In the genomic region with DNA sequence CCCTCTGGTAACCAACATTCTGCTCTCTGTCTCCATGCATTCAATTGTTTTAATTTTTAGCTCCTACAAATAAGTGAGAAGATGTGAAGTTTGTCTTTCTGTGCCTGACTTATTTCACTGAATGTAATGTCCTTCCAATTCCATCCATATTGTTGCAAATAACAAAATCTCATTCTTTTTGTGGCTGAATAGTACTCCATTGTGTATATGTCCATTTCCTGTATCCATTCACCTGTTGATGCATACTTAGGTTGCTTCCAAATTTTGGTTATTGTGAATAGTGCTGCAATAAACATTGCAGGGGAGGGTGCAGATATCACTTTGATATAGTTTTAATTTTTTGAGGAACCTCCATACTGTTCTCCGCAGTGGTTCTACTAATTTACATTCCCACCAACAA, we compare ENCODE assay signal across 34 cellular contexts.
"Had no signal": no experiment of that assay in that cellular context is flagged by ENCODE, and none has a peak within 500 bp of the region (broad histone marks: within the 10 kb centered on the region; RNA-seq: fewer than 3 reads in every experiment).

No MANE protein-coding gene starts in this region.

- H3K4me3 ChIP-seq: MG63 had no signal

- DNase-seq: Karpas-422, Kasumi-1, MG63, MM.1S, MV-4-11, NCI-H1048, NCI-H1092, NCI-H1092 treated with DMSO at 0.1 percent for 48 hours, NCI-H1105, NCI-H1105 treated with DMSO at 0.1 percent for 48 hours, NCI-H1417, NCI-H1417 treated with DMSO at 0.1 percent for 48 hours, NCI-H1436, NCI-H1436 treated with DMSO at 0.1 percent for 48 hours, NCI-H146, NCI-H1694, NCI-H1694 treated with DMSO at 0.1 percent for 48 hours, NCI-H187, NCI-H187 treated with DMSO at 0.1 percent for 48 hours, NCI-H1930, NCI-H2029, NCI-H2029 treated with DMSO at 0.1 percent for 48 hours, NCI-H2081, NCI-H2081 treated with DMSO at 0.1 percent for 48 hours, NCI-H2107, NCI-H2171, NCI-H2171 treated with DMSO at 0.1 percent for 48 hours, NCI-H2227 treated with DMSO at 0.1 percent for 48 hours, NCI-H226, NCI-H345, NCI-H446, NCI-H446 treated with DMSO at 0.1 percent for 48 hours, NCI-H510A, NCI-H510A treated with DMSO at 0.1 percent for 48 hours had no signal
